Comparison of ENCODE assay signal across 1 cellular context in the genomic region with DNA sequence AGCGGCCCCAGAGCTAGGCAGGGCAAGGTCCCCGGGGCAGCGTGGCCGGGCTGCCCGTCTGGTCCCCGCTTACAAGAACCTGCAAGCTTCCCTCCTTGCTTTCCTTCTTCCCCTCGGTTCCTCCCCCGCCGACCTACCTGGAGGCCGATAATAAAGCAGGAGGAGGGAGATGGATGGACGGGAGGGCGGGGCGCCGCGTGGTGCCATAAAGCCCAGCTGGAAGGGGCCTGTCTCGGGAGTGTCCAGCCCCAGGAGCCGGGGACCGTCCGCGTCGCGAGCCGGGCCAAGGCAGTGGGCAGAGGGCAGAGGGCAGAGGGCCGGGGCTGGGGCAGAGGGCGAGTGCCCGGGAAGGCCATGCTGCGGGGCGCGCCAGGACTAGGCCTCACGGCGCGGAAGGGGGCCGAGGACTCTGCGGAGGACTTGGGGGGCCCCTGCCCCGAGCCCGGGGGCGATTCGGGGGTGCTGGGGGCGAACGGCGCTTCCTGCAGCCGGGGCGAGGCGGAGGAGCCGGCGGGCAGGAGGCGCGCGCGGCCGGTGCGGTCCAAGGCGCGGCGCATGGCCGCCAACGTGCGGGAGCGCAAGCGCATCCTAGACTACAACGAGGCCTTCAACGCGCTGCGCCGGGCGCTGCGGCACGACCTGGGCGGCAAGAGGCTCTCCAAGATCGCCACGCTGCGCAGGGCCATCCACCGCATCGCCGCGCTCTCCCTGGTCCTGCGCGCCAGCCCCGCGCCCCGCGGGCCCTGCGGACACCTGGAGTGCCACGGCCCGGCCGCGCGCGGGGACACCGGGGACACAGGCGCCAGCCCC.
TF ChIP-seq lines count a peak whose summit lies in the region.

A gene (plus strand): TSS at position 235 of the 810 bp plus-strand sequence. CDS start 120 bp downstream, at position 355.

TF ChIP-seq in endothelial cell of umbilical vein, 7 proteins besides CTCF, POLR2A, EP300 and RAD21:
- no peak for TF ChIP-seq GATA2 (IDR thresholded peaks at IDR 0.05; ENCODE audit: insufficient read depth, insufficient read length, low read depth, low read length)
- TF ChIP-seq EZH2 (IDR thresholded peaks at IDR 0.05; ENCODE audit: borderline replicate concordance, low read depth, low read length, severe bottlenecking) = peak; percentile 88
- TF ChIP-seq FOS (IDR thresholded peaks at IDR 0.05; ENCODE audit: borderline replicate concordance, insufficient read depth, low read length) = no peak
- TF ChIP-seq JUN (IDR thresholded peaks at IDR 0.05; ENCODE audit: borderline replicate concordance, insufficient read depth, insufficient read length, low read depth) = no peak
- TF ChIP-seq POLR2AphosphoS5 (IDR thresholded peaks at IDR 0.05; ENCODE audit: insufficient read depth, low read depth, low read length) = no peak
